In genomic region chr19:1066251-1066747, GRCh38 we compare ENCODE assay signal across 9 cellular contexts.
A peak's percentile ranks its signal among the peaks of the same experiment; 100 is the strongest.
DNase-seq lines count a peak whose midpoint lies in the region; ATAC-seq and TF ChIP-seq lines count a peak whose summit lies in the region.
"Had no signal": no experiment of that assay in that cellular context is flagged by ENCODE, and none has a peak within 500 bp of the region (broad histone marks: within the 10 kb centered on the region; RNA-seq: fewer than 3 reads in every experiment).

No MANE protein-coding gene starts in this region.

- peak overlapping the region; percentile 74 for H3K4me2 ChIP-seq in SU-DHL-6 (ENCODE audit: low read depth, low read length, poor library complexity, severe bottlenecking)

- H3K36me3 ChIP-seq in SU-DHL-6 (ENCODE audit: low read length): no peaks in the 10 kb centered on the region

- no peak overlapping the region for H2AFZ ChIP-seq in SU-DHL-6 (ENCODE audit: low read depth, low read length, severe bottlenecking)

- peaks cover 36% of the 10 kb centered on the region for H3K4me1 Mint-ChIP-seq in stimulated activated naive CD8-positive, alpha-beta T cell treated with anti-CD3 and anti-CD28 coated beads, Interleukin-15, Interleukin-2, amounts not matched to agents 100 ng/mL and 50 ng/mL, for 24 hours (ENCODE audit: low read depth)
- H3K4me1 Mint-ChIP-seq: brain had no signal

- H3K4me3 ChIP-seq in SU-DHL-6 (ENCODE audit: insufficient read depth, low read length, poor library complexity, severe bottlenecking): peak overlapping the region; percentile 88

- H4K20me1 ChIP-seq in SU-DHL-6 (ENCODE audit: low read depth, low read length): no peaks in the 10 kb centered on the region

- H3K27me3 ChIP-seq in SU-DHL-6 (ENCODE audit: low read length): no peaks in the 10 kb centered on the region

- no peak for DNase-seq in stimulated activated naive CD8-positive, alpha-beta T cell treated with anti-CD3 and anti-CD28 coated beads, Interleukin-15, Interleukin-2, amounts not matched to agents 100 U/mL and 50 U/mL, for 24 hours
- DNase-seq in left kidney (ENCODE audit: low read depth, low spot score) (peak; percentile 49), NCI-H1048 (lab: John Stamatoyannopoulos, UW) (no peak), foreskin melanocyte (no peak)

- H3K27ac Mint-ChIP-seq in stimulated activated naive CD8-positive, alpha-beta T cell treated with anti-CD3 and anti-CD28 coated beads, Interleukin-15, Interleukin-2, amounts not matched to agents 100 ng/mL and 50 ng/mL, for 24 hours: no peak overlapping the region
- H3K27ac Mint-ChIP-seq: brain had no signal

- peaks cover 11% of the 10 kb centered on the region for H3K36me3 Mint-ChIP-seq in stimulated activated naive CD8-positive, alpha-beta T cell treated with anti-CD3 and anti-CD28 coated beads, Interleukin-15, Interleukin-2, amounts not matched to agents 100 ng/mL and 50 ng/mL, for 24 hours (ENCODE audit: low read depth)

- no peaks in the 10 kb centered on the region for H3K27me3 Mint-ChIP-seq in stimulated activated naive CD8-positive, alpha-beta T cell treated with anti-CD3 and anti-CD28 coated beads, Interleukin-15, Interleukin-2, amounts not matched to agents 100 ng/mL and 50 ng/mL, for 24 hours

- H3K9me3 Mint-ChIP-seq in stimulated activated naive CD8-positive, alpha-beta T cell treated with anti-CD3 and anti-CD28 coated beads, Interleukin-15, Interleukin-2, amounts not matched to agents 100 ng/mL and 50 ng/mL, for 24 hours: no peaks in the 10 kb centered on the region

- H3K9ac ChIP-seq in SU-DHL-6 (ENCODE audit: low read length): peak overlapping the region; percentile 96

- peak overlapping the region; percentile 57 for H3K4me3 Mint-ChIP-seq in stimulated activated naive CD8-positive, alpha-beta T cell treated with anti-CD3 and anti-CD28 coated beads, Interleukin-15, Interleukin-2, amounts not matched to agents 100 ng/mL and 50 ng/mL, for 24 hours

- H3K9me2 ChIP-seq in SU-DHL-6 (replicated peaks; ENCODE audit: insufficient read depth, low read length): no peaks in the 10 kb centered on the region

- peak overlapping the region; percentile 89 for H3K27ac ChIP-seq in SU-DHL-6 (ENCODE audit: low read depth, low read length)

- ATAC-seq in stimulated activated naive CD8-positive, alpha-beta T cell treated with anti-CD3 and anti-CD28 coated beads, Interleukin-15, Interleukin-2, amounts not matched to agents 100 U/mL and 50 U/mL, for 24 hours: no peak
- ATAC-seq in HG03442 (IDR thresholded peaks at IDR 0.05; ENCODE audit: unreplicated experiment): no peak
- ATAC-seq in GM21717 (IDR thresholded peaks at IDR 0.05; ENCODE audit: unreplicated experiment): no peak

- no peak for TF ChIP-seq CTCF in SU-DHL-6 (IDR thresholded peaks at IDR 0.05; ENCODE audit: insufficient read depth, low read length, poor library complexity, severe bottlenecking)

- H3K9me3 ChIP-seq in SU-DHL-6 (ENCODE audit: insufficient read depth, low read length): no peaks in the 10 kb centered on the region

- peaks cover 21% of the 10 kb centered on the region for H3K79me2 ChIP-seq in SU-DHL-6 (ENCODE audit: insufficient read depth, low read length)

- peaks cover 27% of the 10 kb centered on the region for H3F3A ChIP-seq in SU-DHL-6 (ENCODE audit: insufficient read depth)
